Comparison of ENCODE assay signal across 14 cellular contexts in the genomic region with DNA sequence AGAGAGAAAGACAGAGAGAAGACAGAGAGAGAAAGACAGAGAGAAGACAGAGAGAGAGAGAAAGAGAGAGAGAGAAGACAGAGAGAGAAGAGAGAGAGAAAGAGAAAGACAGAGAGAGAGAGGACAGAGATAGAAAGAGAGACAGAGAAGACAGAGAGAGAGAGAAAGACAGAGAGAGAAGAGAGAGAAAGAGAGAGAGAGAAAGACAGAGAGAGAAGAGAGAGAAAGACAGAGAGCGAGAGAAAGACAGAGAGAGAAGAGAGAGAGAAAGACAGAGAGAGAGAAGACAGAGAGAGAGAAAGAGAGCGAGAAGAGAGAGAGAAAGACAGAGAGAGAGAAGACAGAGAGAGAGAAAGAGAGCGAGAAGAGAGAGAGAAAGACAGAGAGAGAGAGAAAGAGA. TPM values are rescaled to one million over a fixed set of nuclear protein-coding genes. Genes with fewer than 3 reads are reported as not detected.
"Had no signal": no experiment of that assay in that cellular context is flagged by ENCODE, and none has a peak within 500 bp of the region (broad histone marks: within the 10 kb centered on the region; RNA-seq: fewer than 3 reads in every experiment).

No MANE protein-coding gene starts in this region.

RNA-seq across cellular contexts. Expression of gene SHOX, which starts 7.8 kb away (rescaled TPM):
- total RNA-seq: activated B cell treated with CpG ODN at 0.5 μM for 24 hours; activated CD4-positive, alpha-beta memory T cell treated with anti-CD3 and anti-CD28 coated beads for 36 hours; activated CD4-positive, alpha-beta memory T cell treated with anti-CD3 and anti-CD28 coated beads, Interleukin-2, amount 10 ng/mL, durations not matched to agents 7 days and 5 days; activated CD4-positive, alpha-beta T cell treated with anti-CD3 and anti-CD28 coated beads for 36 hours; activated CD4-positive, alpha-beta T cell treated with anti-CD3 and anti-CD28 coated beads, Interleukin-2, amount 10 ng/mL, durations not matched to agents 24 days and 14 days; activated CD4-positive, alpha-beta T cell treated with anti-CD3 and anti-CD28 coated beads, Interleukin-2, amount 10 ng/mL, durations not matched to agents 7 days and 5 days; activated CD8-positive, alpha-beta memory T cell treated with anti-CD3 and anti-CD28 coated beads for 36 hours; activated CD8-positive, alpha-beta memory T cell treated with anti-CD3 and anti-CD28 coated beads, Interleukin-2, amount 10 ng/mL, durations not matched to agents 7 days and 5 days; activated CD8-positive, alpha-beta T cell treated with anti-CD3 and anti-CD28 coated beads for 36 hours; activated CD8-positive, alpha-beta T cell treated with anti-CD3 and anti-CD28 coated beads, Interleukin-2, amount 10 ng/mL, durations not matched to agents 7 days and 5 days; T-cell; T-helper 1 cell treated with Interleukin-12 subunit alpha and Interleukin-12 subunit beta and Interleukin-4 antibody, amounts not matched to agents 30 ng/mL and 1 ng/mL, for 36 hours; T-helper 17 cell; T-helper 2 cell treated with Interferon-gamma antibody and Interleukin-4, amounts not matched to agents 100 ng/mL and 5 ng/mL, for 36 hours had no signal
